Comparison of ENCODE assay signal across 12 cellular contexts in genomic region chr14:35369701-35370191, GRCh38. TPM values are rescaled to one million over a fixed set of nuclear protein-coding genes. Genes with fewer than 3 reads are reported as not detected.
DNase-seq lines count a peak whose midpoint lies in the region; ATAC-seq and TF ChIP-seq lines count a peak whose summit lies in the region.
"Had no signal": no experiment of that assay in that cellular context is flagged by ENCODE, and none has a peak within 500 bp of the region (broad histone marks: within the 10 kb centered on the region; RNA-seq: fewer than 3 reads in every experiment).

No MANE protein-coding gene starts in this region.

- H3K4me2 ChIP-seq in osteoblast (ENCODE audit: insufficient read depth, low read length): no peak overlapping the region

- H2AFZ ChIP-seq in osteoblast (ENCODE audit: low read length): no peak overlapping the region

- peak; percentile 46 for DNase-seq in DMS 273 (lab: John Stamatoyannopoulos, UW; ENCODE audit: unreplicated experiment)
- DNase-seq in DMS 273 treated with DMSO at 0.1 percent for 48 hours (lab: John Stamatoyannopoulos, UW): no peak
- DNase-seq in NCI-H2171 treated with DMSO at 0.1 percent for 48 hours (lab: John Stamatoyannopoulos, UW): peak; percentile 97
- peak; percentile 47 for DNase-seq in cerebellar cortex (ENCODE audit: low spot score)
- DNase-seq in osteoblast (ENCODE audit: insufficient read length, low spot score, missing footprints): peak; percentile 31
- no peak for DNase-seq in NCI-H82 treated with DMSO at 0.1 percent for 48 hours (lab: John Stamatoyannopoulos, UW; ENCODE audit: unreplicated experiment)
- DNase-seq: heart left ventricle, NCI-H446 treated with DMSO at 0.1 percent for 48 hours, sigmoid colon had no signal

- H3K36me3 ChIP-seq in osteoblast (ENCODE audit: insufficient read depth, low read length): no peaks in the 10 kb centered on the region
- H3K36me3 ChIP-seq: heart left ventricle, sigmoid colon had no signal

- no peaks in the 10 kb centered on the region for H3K79me2 ChIP-seq in osteoblast (ENCODE audit: insufficient read depth, low read length)

- no peak for TF ChIP-seq CTCF in osteoblast (IDR thresholded peaks at IDR 0.05; ENCODE audit: extremely low read depth, low read depth, low read length)

- H3K27ac ChIP-seq in osteoblast (ENCODE audit: low read depth, low read length): no peak overlapping the region
- H3K27ac ChIP-seq: 22Rv1, heart left ventricle had no signal

- H3K4me1 ChIP-seq in osteoblast (ENCODE audit: insufficient read depth, low read length): peaks cover 50% of the 10 kb centered on the region

- H4K20me1 ChIP-seq in osteoblast (ENCODE audit: insufficient read depth, low read length): no peaks in the 10 kb centered on the region

- H3K9me3 ChIP-seq in osteoblast (ENCODE audit: low read depth, low read length): no peaks in the 10 kb centered on the region

- ATAC-seq in HG03354 (IDR thresholded peaks at IDR 0.05; ENCODE audit: poor library complexity, severe bottlenecking, unreplicated experiment): no peak
- no peak for ATAC-seq in GM18517 (IDR thresholded peaks at IDR 0.05; ENCODE audit: unreplicated experiment)

- no peaks in the 10 kb centered on the region for H3K27me3 ChIP-seq in osteoblast (ENCODE audit: insufficient read depth, low read length)
- H3K27me3 ChIP-seq: heart left ventricle, sigmoid colon had no signal

- no peak overlapping the region for H3K4me3 ChIP-seq in osteoblast (ENCODE audit: insufficient read depth, low read length)
- H3K4me3 ChIP-seq: sigmoid colon had no signal

RNA-seq across cellular contexts. Expression of gene NFKBIA, which starts 34.8 kb away (rescaled TPM):
- total RNA-seq in osteoblast: 43.6 and 51.0 TPM in 2 replicates

Comparison
In these comparisons a context has a peak if more than half of its experiments do, and no peak if none do; other contexts are left out.
1. DNase-seq: peak in DMS 273 (single experiment), NCI-H2171 treated with DMSO at 0.1 percent for 48 hours (single experiment), cerebellar cortex (single experiment) and osteoblast (single experiment); none in DMS 273 treated with DMSO at 0.1 percent for 48 hours (single experiment) and NCI-H82 treated with DMSO at 0.1 percent for 48 hours (single experiment).